8 cellular contexts compared by ENCODE assay signal in the genomic region with DNA sequence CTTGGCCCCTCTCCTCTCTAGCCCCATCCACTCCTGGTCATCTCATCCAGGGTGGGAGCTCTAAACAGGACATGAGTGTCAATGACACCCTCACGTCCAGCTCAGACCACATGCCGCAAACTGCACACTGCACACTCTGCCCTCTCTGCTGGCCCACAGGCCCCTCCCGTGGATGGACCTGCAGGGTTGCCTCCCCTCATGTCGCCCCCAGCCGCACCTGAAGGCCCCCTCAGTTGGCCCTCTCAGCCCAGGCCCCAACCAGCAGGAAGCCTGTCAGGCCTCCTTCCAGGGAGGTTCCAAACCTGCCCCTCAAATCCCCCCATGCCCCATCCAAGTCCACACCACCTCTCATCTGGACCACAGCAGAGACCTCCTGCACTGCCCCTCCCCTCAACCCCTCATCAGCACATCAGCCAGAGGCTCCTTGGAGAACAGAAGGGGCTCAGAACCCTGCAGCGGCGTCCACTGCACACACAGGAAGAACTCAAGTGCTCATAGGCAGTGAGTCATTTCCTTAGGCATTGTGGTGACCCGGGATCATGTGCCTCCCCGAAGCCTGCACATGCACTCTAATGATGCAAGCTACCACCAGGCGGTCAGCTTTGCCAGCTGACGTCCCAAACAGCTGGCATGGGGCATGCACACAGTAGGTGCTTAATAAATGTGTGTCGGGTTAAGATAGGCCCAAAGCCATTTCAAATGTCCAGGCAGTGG. TPM values are rescaled to one million over a fixed set of nuclear protein-coding genes. Genes with fewer than 3 reads are reported as not detected.
DNase-seq lines count a peak whose midpoint lies in the region; ATAC-seq, FAIRE-seq and TF ChIP-seq lines count a peak whose summit lies in the region.

No MANE protein-coding gene starts in this region.

- no peak overlapping the region for H2BK20ac ChIP-seq in H1 (ENCODE audit: low read length)

- peak overlapping the region; percentile 41 for H3K27ac ChIP-seq in CD4-positive, CD25-positive, alpha-beta regulatory T cell (ENCODE audit: insufficient read depth, low read length, poor library complexity, severe bottlenecking)
- H3K27ac ChIP-seq in H1 (ENCODE audit: low read depth, low read length), result no peak overlapping the region
- no peak overlapping the region for H3K27ac ChIP-seq in caudate nucleus (ENCODE audit: low read depth, low read length)

- H3K4ac ChIP-seq in H1 (replicated peaks; ENCODE audit: insufficient read length, low read depth, low read length), result no peak overlapping the region

- no peak overlapping the region for H3K4me3 ChIP-seq in CD4-positive, CD25-positive, alpha-beta regulatory T cell (ENCODE audit: low read depth, low read length)
- H3K4me3 ChIP-seq in Loucy (ENCODE audit: low read length, poor library complexity, severe bottlenecking), result peak overlapping the region; percentile 61
- H3K4me3 ChIP-seq in H1 (ENCODE audit: extremely low read depth in 1 of 4, insufficient read depth in 2 of 4, low read depth in 3 of 4, low read length in 4 of 4), result no peak overlapping the region

- H3K27ac Mint-ChIP-seq in CD4-positive, CD25-positive, alpha-beta regulatory T cell, result peak overlapping the region; percentile 91 to 96 (median 96)
- peak overlapping the region; percentile 89 for H3K27ac Mint-ChIP-seq in neural crest cell (ENCODE audit: unreplicated experiment)

- no peaks in the 10 kb centered on the region for H3K9me3 Mint-ChIP-seq in CD4-positive, CD25-positive, alpha-beta regulatory T cell
- H3K9me3 Mint-ChIP-seq in neural crest cell, result no peaks in the 10 kb centered on the region

- H2BK12ac ChIP-seq in H1 (ENCODE audit: low read depth, low read length), result 0 out of 2 replicates have a peak overlapping the region, but pooled peaks have one; percentile 50

- H4K20me1 ChIP-seq in Loucy (ENCODE audit: insufficient read depth, low read length, poor library complexity, severe bottlenecking) (no peaks in the 10 kb centered on the region), H1 (replicated peaks in 1 of 2; ENCODE audit: control insufficient read depth in 1 of 2, insufficient read depth in 2 of 2, low read length in 2 of 2) (no peaks in the 10 kb centered on the region)

- no peak for TF ChIP-seq RAD21 in H1 (IDR thresholded peaks at IDR 0.05 in 1 of 2, conservative IDR thresholded peaks at IDR 0.05 in 1 of 2; ENCODE audit: low read depth in 2 of 2, low read length in 2 of 2)

- peak overlapping the region; percentile 53; the same call in 1 of the 2 replicates for H2BK15ac ChIP-seq in H1 (ENCODE audit: low read length)

- no peak for TF ChIP-seq EP300 in H1 (IDR thresholded peaks at IDR 0.05; ENCODE audit: borderline replicate concordance in 1 of 2, low read depth in 2 of 2, low read length in 2 of 2)

- H3K4me1 ChIP-seq in CD4-positive, CD25-positive, alpha-beta regulatory T cell (ENCODE audit: control insufficient read depth, insufficient read depth, low read length, poor library complexity, severe bottlenecking), result peaks cover 41% of the 10 kb centered on the region
- H3K4me1 ChIP-seq in Loucy (ENCODE audit: insufficient read depth, low read length, poor library complexity, severe bottlenecking), result peaks cover 53% of the 10 kb centered on the region
- H3K4me1 ChIP-seq in H1 (replicated peaks in 1 of 4; ENCODE audit: control insufficient read depth in 3 of 4, insufficient read depth in 4 of 4, low read length in 3 of 4), result peaks cover 0 to 18% (median 14%) of the 10 kb centered on the region in 4 experiments; a peak in 5 of 7 replicates

- FAIRE-seq in H1 (lab: Jason Lieb, UNC), result no peak

- H2BK120ac ChIP-seq in H1 (replicated peaks; ENCODE audit: low read depth, low read length), result no peak overlapping the region

- H3K27me3 Mint-ChIP-seq in CD4-positive, CD25-positive, alpha-beta regulatory T cell, result no peaks in the 10 kb centered on the region
- H3K27me3 Mint-ChIP-seq in neural crest cell (ENCODE audit: low read depth), result no peaks in the 10 kb centered on the region

- peaks cover 7% of the 10 kb centered on the region; the same call in 1 of the 2 replicates for H3K23me2 ChIP-seq in H1 (ENCODE audit: low read depth, low read length)

- no peak overlapping the region for H3K14ac ChIP-seq in H1 (ENCODE audit: insufficient read length)

- WGBS in H1 (ENCODE audit: extremely low coverage in 1 of 2, insufficient coverage in 1 of 2, insufficient read length in 1 of 2, insufficient replicate concordance in 2 of 2, low coverage in 1 of 2, low lambda C conversion rate in 2 of 2, missing lambda C conversion rate in 1 of 2), 2 experiments, result 92% methylated on average over 12 of the region's 12 CpGs; no CpG with 5 or more reads in 1 of the 2 experiments

- no peak for TF ChIP-seq POLR2A in H1 (IDR thresholded peaks at IDR 0.05; ENCODE audit: control extremely low read depth in 1 of 2, low read depth in 2 of 2, low read length in 2 of 2)

- H2AK5ac ChIP-seq in H1 (ENCODE audit: low read depth, low read length), result no peak overlapping the region

- H3K79me2 ChIP-seq in Loucy (ENCODE audit: insufficient read depth, low read length) (peaks cover 11% of the 10 kb centered on the region; the same call in 1 of the 2 replicates), H1 (ENCODE audit: control insufficient read depth in 1 of 2, insufficient read depth in 2 of 2, low read length in 2 of 2) (no peaks in the 10 kb centered on the region)

- no peak overlapping the region for H3K18ac ChIP-seq in H1 (ENCODE audit: extremely low read depth, low read length)

- peak overlapping the region; percentile 79 for H3K9ac ChIP-seq in Loucy (ENCODE audit: low read depth, low read length, poor library complexity, severe bottlenecking)
- H3K9ac ChIP-seq in H1 (replicated peaks in 1 of 4; ENCODE audit: extremely low read depth in 1 of 4, low read depth in 3 of 4, low read length in 3 of 4), result no peak overlapping the region

- no peaks in the 10 kb centered on the region for H3K27me3 ChIP-seq in CD4-positive, CD25-positive, alpha-beta regulatory T cell (ENCODE audit: control insufficient read depth, insufficient read depth, low read length)
- H3K27me3 ChIP-seq in Loucy (ENCODE audit: insufficient read depth, low read length, poor library complexity, severe bottlenecking) (no peaks in the 10 kb centered on the region), H1 (replicated peaks in 1 of 4; ENCODE audit: control insufficient read depth in 3 of 4, extremely low read depth in 1 of 4, insufficient read depth in 3 of 4, low read length in 3 of 4) (peaks cover 0 to 27% (median 6%) of the 10 kb centered on the region in 4 experiments; a peak in 4 of 7 replicates)

- H3K4me1 Mint-ChIP-seq in CD4-positive, CD25-positive, alpha-beta regulatory T cell, result peaks cover 0 to 54% (median 21%) of the 10 kb centered on the region in 4 donors
- peaks cover 37% of the 10 kb centered on the region for H3K4me1 Mint-ChIP-seq in neural crest cell

- H3K36me3 Mint-ChIP-seq in CD4-positive, CD25-positive, alpha-beta regulatory T cell, result no peaks in the 10 kb centered on the region
- H3K36me3 Mint-ChIP-seq in neural crest cell (ENCODE audit: low read depth), result no peaks in the 10 kb centered on the region

- DNase-seq in CD4-positive, CD25-positive, alpha-beta regulatory T cell, result peak; percentile 29 to 84 (median 34)
- peak; percentile 51 to 65 for DNase-seq in activated CD4-positive, alpha-beta T cell treated with anti-CD3 and anti-CD28 coated beads, Interleukin-2, amount 50 U/mL, for 48 hours
- DNase-seq in H1 (ENCODE audit: low read depth in 1 of 2, low spot score in 2 of 2), result no peak
- DNase-seq in neural crest cell (ENCODE audit: low read depth, low spot score), result no peak
- no peak for DNase-seq in NCI-H82 (lab: John Stamatoyannopoulos, UW)
- no peak for DNase-seq in NCI-H510A (lab: John Stamatoyannopoulos, UW)
- no peak for DNase-seq in caudate nucleus (lab: John Stamatoyannopoulos, UW)

- POLR2A ChIA-PET in H1 (lab: Charles Lee; ENCODE audit: partially characterized antibody), result interaction anchor here (1.2 kb wide), 1 partner anchor 30 kb away, joined by 4 read pairs; the partner anchor contains the start of gene PHLDA2

- H3F3A ChIP-seq in Loucy (ENCODE audit: low read depth), result no peaks in the 10 kb centered on the region

- H3K9me2 ChIP-seq in Loucy (replicated peaks; ENCODE audit: low read depth, low read length), result no peaks in the 10 kb centered on the region

- no peak for TF ChIP-seq CTCF in Loucy (conservative IDR thresholded peaks at IDR 0.05; ENCODE audit: low read length)
- no peak for TF ChIP-seq CTCF in H1 (IDR thresholded peaks at IDR 0.05; ENCODE audit: control extremely low read depth in 1 of 3, insufficient read depth in 1 of 3, low read depth in 1 of 3, low read length in 3 of 3)
- no peak for TF ChIP-seq CTCF in neural crest cell (conservative IDR thresholded peaks at IDR 0.05)

- H2AFZ ChIP-seq in Loucy (ENCODE audit: low read length) (no peak overlapping the region), H1 (ENCODE audit: low read length) (no peak overlapping the region)

- H3K4me3 Mint-ChIP-seq in CD4-positive, CD25-positive, alpha-beta regulatory T cell, result peak overlapping the region; percentile 73 to 92 (median 86)
- peak overlapping the region; percentile 57 for H3K4me3 Mint-ChIP-seq in neural crest cell

- H3K4me2 ChIP-seq in Loucy (ENCODE audit: low read depth, low read length, poor library complexity, severe bottlenecking) (peak overlapping the region; percentile 74), H1 (ENCODE audit: insufficient read depth in 1 of 2, low read depth in 2 of 2, low read length in 2 of 2) (no peak overlapping the region)

- H4K91ac ChIP-seq in H1 (replicated peaks; ENCODE audit: insufficient read length, low read length), result no peak overlapping the region

- no peak overlapping the region for H3K56ac ChIP-seq in H1 (replicated peaks; ENCODE audit: insufficient read length, low read depth, low read length)

- no peak overlapping the region for H2BK5ac ChIP-seq in H1 (ENCODE audit: low read depth, low read length)

- H3K9me3 ChIP-seq in CD4-positive, CD25-positive, alpha-beta regulatory T cell (ENCODE audit: control insufficient read depth in 2 of 2, low read length in 2 of 2), result no peaks in the 10 kb centered on the region
- H3K9me3 ChIP-seq in Loucy (ENCODE audit: insufficient read depth, low read depth, low read length) (no peaks in the 10 kb centered on the region), H1 (ENCODE audit: insufficient read depth in 2 of 2, low read depth in 1 of 2, low read length in 1 of 2) (peaks cover 0 to 4% of the 10 kb centered on the region in 2 experiments; a peak in 1 of 4 replicates)

- H4K8ac ChIP-seq in H1 (ENCODE audit: extremely low read depth, insufficient read depth, low read length), result no peak overlapping the region

- CTCF ChIA-PET in H1 (lab: Charles Lee; ENCODE audit: partially characterized antibody), result interaction anchor here (0.7 to 1.5 kb wide), 5 partner anchors 10 to 478 kb away, joined by 3 to 6 read pairs (median 4); no protein-coding TSS in a partner anchor

- no peak overlapping the region for H4K5ac ChIP-seq in H1 (ENCODE audit: insufficient read length, low read depth, low read length)

- H3K36me3 ChIP-seq in CD4-positive, CD25-positive, alpha-beta regulatory T cell (ENCODE audit: control insufficient read depth, insufficient read depth, low read length), result no peaks in the 10 kb centered on the region
- no peaks in the 10 kb centered on the region for H3K36me3 ChIP-seq in Loucy (ENCODE audit: insufficient read depth, low read length)
- H3K36me3 ChIP-seq in H1 (ENCODE audit: control insufficient read depth in 2 of 4, insufficient read depth in 4 of 4, low read length in 3 of 4), result no peaks in the 10 kb centered on the region

- ATAC-seq in CD4-positive, CD25-positive, alpha-beta regulatory T cell (ENCODE audit: low read depth in 2 of 2), result peak; percentile 70 to 74

- no peaks in the 10 kb centered on the region for H3K79me1 ChIP-seq in H1 (ENCODE audit: low read depth, low read length)

- no peak overlapping the region for H3K23ac ChIP-seq in H1 (ENCODE audit: insufficient read length)

RNA-seq across cellular contexts. Expression of gene CDKN1C, which starts 12.9 kb away (rescaled TPM):
- total RNA-seq in CD4-positive, CD25-positive, alpha-beta regulatory T cell, result 4.1 TPM
- 1 to 10 TPM; 1.1 to 1.3 (median 1.2) TPM for polyA plus RNA-seq in CD4-positive, CD25-positive, alpha-beta regulatory T cell
- 12.8 and 16.2 TPM in 2 replicates for total RNA-seq in H1 (2021; fragmentation: NEBNext Ultra II Directional; extraction: Animal tissue kit (Norgen Biotek cat#: 25700))
- 14.1 and 21.8 TPM in 2 replicates for polyA plus RNA-seq in H1 (2011; rRNA removed)
- 13.5 TPM for polyA plus RNA-seq in H1 (2011; cell fraction: cytosol; rRNA removed)
- 19.1 TPM for polyA plus RNA-seq in H1 (2011; cell fraction: nucleus; rRNA removed)
- 5.5 to 12.0 TPM (median 10.3 TPM) in 4 replicates for polyA plus RNA-seq in H1 (2012, experiment 1 of 2)
- polyA plus RNA-seq in H1 (2012, experiment 2 of 2), result 12.8 TPM
- 12.8 TPM for polyA plus RNA-seq in H1 (2013, experiment 1 of 2)
- polyA plus RNA-seq in H1 (2013, experiment 2 of 2), result 10.8 TPM
- 1.7 and 2.9 TPM in 2 replicates for polyA minus RNA-seq in H1 (2011; rRNA and poly(A)+ RNA removed)
- polyA minus RNA-seq in H1 (2011; cell fraction: cytosol; rRNA and poly(A)+ RNA removed), result 16.9 TPM
- 23.8 TPM for polyA minus RNA-seq in H1 (2011; cell fraction: nucleus; rRNA and poly(A)+ RNA removed)
- total RNA-seq in neural crest cell, result 78.3 and 80.0 TPM in 2 replicates

RNA-seq across cellular contexts. Expression of gene PHLDA2, which starts 30.7 kb away (rescaled TPM):
- 1.3 TPM for total RNA-seq in CD4-positive, CD25-positive, alpha-beta regulatory T cell
- 1 to 10 TPM; 1.1 to 3.4 (median 1.4) TPM for polyA plus RNA-seq in CD4-positive, CD25-positive, alpha-beta regulatory T cell
- total RNA-seq in H1 (2021; fragmentation: NEBNext Ultra II Directional; extraction: Animal tissue kit (Norgen Biotek cat#: 25700)), result 5.2 and 5.4 TPM in 2 replicates
- 7.6 and 11.6 TPM in 2 replicates for polyA plus RNA-seq in H1 (2011; rRNA removed)
- polyA plus RNA-seq in H1 (2011; cell fraction: cytosol; rRNA removed), result 5.3 TPM
- polyA plus RNA-seq in H1 (2011; cell fraction: nucleus; rRNA removed), result 8.3 TPM
- 3.0 to 7.5 TPM (median 5.8 TPM) in 4 replicates for polyA plus RNA-seq in H1 (2012, experiment 1 of 2)
- polyA plus RNA-seq in H1 (2012, experiment 2 of 2), result 6.4 TPM
- 15.6 TPM for polyA plus RNA-seq in H1 (2013, experiment 1 of 2)
- polyA plus RNA-seq in H1 (2013, experiment 2 of 2), result 14.7 TPM
- 0.24 TPM in 1 of 2 replicates, not detected in the other for polyA minus RNA-seq in H1 (2011; rRNA and poly(A)+ RNA removed)
- polyA minus RNA-seq in H1 (2011; cell fraction: cytosol; rRNA and poly(A)+ RNA removed), result 3.5 TPM
- 13.2 TPM for polyA minus RNA-seq in H1 (2011; cell fraction: nucleus; rRNA and poly(A)+ RNA removed)
- 1.1 and 1.6 TPM in 2 replicates for total RNA-seq in neural crest cell

Comparison
In these comparisons a context has a peak if more than half of its experiments do, and no peak if none do; other contexts are left out.
1. DNase-seq: peak in CD4-positive, CD25-positive, alpha-beta regulatory T cell (3 of 3) and activated CD4-positive, alpha-beta T cell treated with anti-CD3 and anti-CD28 coated beads, Interleukin-2, amount 50 U/mL, for 48 hours (2 of 2); none in H1 (0 of 2), neural crest cell (single experiment), NCI-H82 (single experiment), NCI-H510A (single experiment) and caudate nucleus (0 of 61).